ENCODE assay signal across 8 cellular contexts in the genomic region with DNA sequence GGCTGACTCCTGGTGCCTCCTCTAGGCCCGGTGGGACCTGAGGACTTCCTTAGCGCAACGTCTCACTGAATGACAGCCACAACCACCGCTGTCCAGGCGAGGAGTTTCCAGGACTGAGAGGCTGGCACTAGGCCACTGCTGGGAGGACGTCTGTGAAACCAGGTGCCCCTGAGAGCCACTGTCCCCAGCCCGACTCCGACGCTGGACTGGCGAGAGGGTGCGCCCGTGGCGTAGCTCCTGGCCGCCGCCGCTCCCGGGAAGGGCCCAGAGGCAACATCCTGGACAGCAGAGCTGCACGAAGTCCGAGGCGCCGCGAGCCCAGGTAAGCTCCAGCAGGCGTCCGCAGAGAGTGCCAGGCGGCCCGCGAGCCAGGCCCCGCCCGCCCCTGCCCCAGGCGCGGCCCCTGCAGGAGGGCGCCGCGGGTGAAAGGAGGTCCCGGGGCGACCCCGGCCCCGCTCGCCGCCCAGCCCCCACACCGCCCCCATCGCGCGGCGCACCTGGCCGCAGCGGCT. TPM values are rescaled to one million over a fixed set of nuclear protein-coding genes. Genes with fewer than 3 reads are reported as not detected.
DNase-seq lines count a peak whose midpoint lies in the region; ATAC-seq and TF ChIP-seq lines count a peak whose summit lies in the region.

No MANE protein-coding gene starts in this region.

- peaks cover 1% of the 10 kb centered on the region for H3K36me3 ChIP-seq in kidney epithelial cell (ENCODE audit: control insufficient read depth, insufficient read depth, low read length)

- peak overlapping the region; percentile 90 to 95 for H3K4me3 Mint-ChIP-seq in CD14-positive monocyte
- peak overlapping the region; percentile 85 for H3K4me3 Mint-ChIP-seq in central memory CD8-positive, alpha-beta T cell

- intact Hi-C loops in CD14-positive monocyte (cut with micrococcal nuclease): loop anchor here (1.0 to 5.0 kb wide), 5 partner anchors 12 to 171 kb away; a partner anchor contains a TSS

- TF ChIP-seq CTCF in CD14-positive monocyte (IDR thresholded peaks at IDR 0.05): no peak
- no peak for TF ChIP-seq CTCF in kidney epithelial cell (IDR thresholded peaks at IDR 0.05; ENCODE audit: insufficient read depth, low read length, poor library complexity, severe bottlenecking)

- H3K36me3 Mint-ChIP-seq in CD14-positive monocyte: peaks cover 9 to 34% of the 10 kb centered on the region in 2 donors
- peaks cover 9% of the 10 kb centered on the region for H3K36me3 Mint-ChIP-seq in central memory CD8-positive, alpha-beta T cell (ENCODE audit: insufficient read depth)

- H3K9me3 Mint-ChIP-seq in CD14-positive monocyte: peaks cover 0 to 3% (median 0%) of the 10 kb centered on the region in 7 donors
- no peaks in the 10 kb centered on the region for H3K9me3 Mint-ChIP-seq in central memory CD8-positive, alpha-beta T cell

- ATAC-seq in GM19397 (IDR thresholded peaks at IDR 0.05; ENCODE audit: unreplicated experiment): peak; percentile 30
- peak; percentile 12 for ATAC-seq in HG03565 (IDR thresholded peaks at IDR 0.05; ENCODE audit: unreplicated experiment)
- ATAC-seq in SK-N-SH treated with all-trans-retinoic acid at 6 μM for 48 hours: peak; percentile 42
- no peak for ATAC-seq in central memory CD8-positive, alpha-beta T cell (replicated peaks; ENCODE audit: extremely low read depth, poor library complexity, severe bottlenecking)
- ATAC-seq in GM21825 (IDR thresholded peaks at IDR 0.05; ENCODE audit: unreplicated experiment): no peak

- peaks cover 1 to 7% (median 5%) of the 10 kb centered on the region in 3 donors for H3K27me3 Mint-ChIP-seq in CD14-positive monocyte (ENCODE audit: low read depth in 3 of 3)
- no peaks in the 10 kb centered on the region for H3K27me3 Mint-ChIP-seq in central memory CD8-positive, alpha-beta T cell

- H3K4me3 ChIP-seq in kidney epithelial cell (ENCODE audit: low read depth, low read length): peak overlapping the region; percentile 95

- DNase-seq in CD14-positive monocyte (ENCODE audit: low spot score) (no peak), kidney epithelial cell (ENCODE audit: low read depth) (no peak)
- DNase-seq in central memory CD8-positive, alpha-beta T cell (ENCODE audit: low spot score in 2 of 2): no peak
- peak; percentile 37 for DNase-seq in stimulated activated CD4-positive, alpha-beta T cell treated with anti-CD3 and anti-CD28 coated beads, Interleukin-15, amount 100 ng/mL, for 24 hours

- H3K27ac Mint-ChIP-seq in CD14-positive monocyte: peak overlapping the region; percentile 66 to 95 (median 87)
- peak overlapping the region; percentile 59 for H3K27ac Mint-ChIP-seq in central memory CD8-positive, alpha-beta T cell (ENCODE audit: low read depth)

- H3K4me1 Mint-ChIP-seq in CD14-positive monocyte: peaks cover 55% of the 10 kb centered on the region
- peaks cover 45% of the 10 kb centered on the region for H3K4me1 Mint-ChIP-seq in central memory CD8-positive, alpha-beta T cell

- H3K27me3 ChIP-seq in kidney epithelial cell (ENCODE audit: control insufficient read depth, insufficient read depth, low read length): no peaks in the 10 kb centered on the region

TF ChIP-seq in SK-N-SH treated with all-trans-retinoic acid at 6 μM for 48 hours, 23 proteins besides CTCF, POLR2A, EP300 and RAD21 (continues in another document):
- TF ChIP-seq ISL1 (CRISPR knock-in tag; IDR thresholded peaks at IDR 0.05) (no peak), PPARA (CRISPR knock-in tag; IDR thresholded peaks at IDR 0.05; ENCODE audit: borderline replicate concordance) (no peak), BACH2 (CRISPR knock-in tag; IDR thresholded peaks at IDR 0.05; ENCODE audit: borderline replicate concordance) (no peak), CSDC2 (CRISPR knock-in tag; IDR thresholded peaks at IDR 0.05) (no peak), ESRRG (CRISPR knock-in tag; IDR thresholded peaks at IDR 0.05) (no peak), GLIS3 (CRISPR knock-in tag; IDR thresholded peaks at IDR 0.05) (no peak), ARNTL (CRISPR knock-in tag; IDR thresholded peaks at IDR 0.05; ENCODE audit: borderline replicate concordance, low read depth) (no peak), ZC3H10 (CRISPR knock-in tag; IDR thresholded peaks at IDR 0.05) (no peak), RARB (CRISPR knock-in tag; IDR thresholded peaks at IDR 0.05) (no peak), ZFP3 (CRISPR knock-in tag; IDR thresholded peaks at IDR 0.05) (no peak), ZFP30 (CRISPR knock-in tag; IDR thresholded peaks at IDR 0.05) (no peak), SNAI2 (CRISPR knock-in tag; IDR thresholded peaks at IDR 0.05) (no peak), ZNF8 (CRISPR knock-in tag; IDR thresholded peaks at IDR 0.05) (no peak)
- TF ChIP-seq, protein P1, sequence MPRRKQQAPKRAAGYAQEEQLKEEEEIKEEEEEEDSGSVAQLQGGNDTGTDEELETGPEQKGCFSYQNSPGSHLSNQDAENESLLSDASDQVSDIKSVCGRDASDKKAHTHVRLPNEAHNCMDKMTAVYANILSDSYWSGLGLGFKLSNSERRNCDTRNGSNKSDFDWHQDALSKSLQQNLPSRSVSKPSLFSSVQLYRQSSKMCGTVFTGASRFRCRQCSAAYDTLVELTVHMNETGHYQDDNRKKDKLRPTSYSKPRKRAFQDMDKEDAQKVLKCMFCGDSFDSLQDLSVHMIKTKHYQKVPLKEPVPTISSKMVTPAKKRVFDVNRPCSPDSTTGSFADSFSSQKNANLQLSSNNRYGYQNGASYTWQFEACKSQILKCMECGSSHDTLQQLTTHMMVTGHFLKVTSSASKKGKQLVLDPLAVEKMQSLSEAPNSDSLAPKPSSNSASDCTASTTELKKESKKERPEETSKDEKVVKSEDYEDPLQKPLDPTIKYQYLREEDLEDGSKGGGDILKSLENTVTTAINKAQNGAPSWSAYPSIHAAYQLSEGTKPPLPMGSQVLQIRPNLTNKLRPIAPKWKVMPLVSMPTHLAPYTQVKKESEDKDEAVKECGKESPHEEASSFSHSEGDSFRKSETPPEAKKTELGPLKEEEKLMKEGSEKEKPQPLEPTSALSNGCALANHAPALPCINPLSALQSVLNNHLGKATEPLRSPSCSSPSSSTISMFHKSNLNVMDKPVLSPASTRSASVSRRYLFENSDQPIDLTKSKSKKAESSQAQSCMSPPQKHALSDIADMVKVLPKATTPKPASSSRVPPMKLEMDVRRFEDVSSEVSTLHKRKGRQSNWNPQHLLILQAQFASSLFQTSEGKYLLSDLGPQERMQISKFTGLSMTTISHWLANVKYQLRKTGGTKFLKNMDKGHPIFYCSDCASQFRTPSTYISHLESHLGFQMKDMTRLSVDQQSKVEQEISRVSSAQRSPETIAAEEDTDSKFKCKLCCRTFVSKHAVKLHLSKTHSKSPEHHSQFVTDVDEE (CRISPR knock-in tag; IDR thresholded peaks at IDR 0.05): no peak
- TF ChIP-seq, protein P2, sequence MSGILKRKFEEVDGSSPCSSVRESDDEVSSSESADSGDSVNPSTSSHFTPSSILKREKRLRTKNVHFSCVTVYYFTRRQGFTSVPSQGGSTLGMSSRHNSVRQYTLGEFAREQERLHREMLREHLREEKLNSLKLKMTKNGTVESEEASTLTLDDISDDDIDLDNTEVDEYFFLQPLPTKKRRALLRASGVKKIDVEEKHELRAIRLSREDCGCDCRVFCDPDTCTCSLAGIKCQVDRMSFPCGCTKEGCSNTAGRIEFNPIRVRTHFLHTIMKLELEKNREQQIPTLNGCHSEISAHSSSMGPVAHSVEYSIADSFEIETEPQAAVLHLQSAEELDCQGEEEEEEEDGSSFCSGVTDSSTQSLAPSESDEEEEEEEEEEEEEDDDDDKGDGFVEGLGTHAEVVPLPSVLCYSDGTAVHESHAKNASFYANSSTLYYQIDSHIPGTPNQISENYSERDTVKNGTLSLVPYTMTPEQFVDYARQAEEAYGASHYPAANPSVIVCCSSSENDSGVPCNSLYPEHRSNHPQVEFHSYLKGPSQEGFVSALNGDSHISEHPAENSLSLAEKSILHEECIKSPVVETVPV (CRISPR knock-in tag; IDR thresholded peaks at IDR 0.05): no peak
- TF ChIP-seq, protein P3, sequence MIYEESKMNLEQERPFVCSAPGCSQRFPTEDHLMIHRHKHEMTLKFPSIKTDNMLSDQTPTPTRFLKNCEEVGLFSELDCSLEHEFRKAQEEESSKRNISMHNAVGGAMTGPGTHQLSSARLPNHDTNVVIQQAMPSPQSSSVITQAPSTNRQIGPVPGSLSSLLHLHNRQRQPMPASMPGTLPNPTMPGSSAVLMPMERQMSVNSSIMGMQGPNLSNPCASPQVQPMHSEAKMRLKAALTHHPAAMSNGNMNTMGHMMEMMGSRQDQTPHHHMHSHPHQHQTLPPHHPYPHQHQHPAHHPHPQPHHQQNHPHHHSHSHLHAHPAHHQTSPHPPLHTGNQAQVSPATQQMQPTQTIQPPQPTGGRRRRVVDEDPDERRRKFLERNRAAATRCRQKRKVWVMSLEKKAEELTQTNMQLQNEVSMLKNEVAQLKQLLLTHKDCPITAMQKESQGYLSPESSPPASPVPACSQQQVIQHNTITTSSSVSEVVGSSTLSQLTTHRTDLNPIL (CRISPR knock-in tag; IDR thresholded peaks at IDR 0.05; ENCODE audit: low read depth): no peak
- TF ChIP-seq, protein P4, sequence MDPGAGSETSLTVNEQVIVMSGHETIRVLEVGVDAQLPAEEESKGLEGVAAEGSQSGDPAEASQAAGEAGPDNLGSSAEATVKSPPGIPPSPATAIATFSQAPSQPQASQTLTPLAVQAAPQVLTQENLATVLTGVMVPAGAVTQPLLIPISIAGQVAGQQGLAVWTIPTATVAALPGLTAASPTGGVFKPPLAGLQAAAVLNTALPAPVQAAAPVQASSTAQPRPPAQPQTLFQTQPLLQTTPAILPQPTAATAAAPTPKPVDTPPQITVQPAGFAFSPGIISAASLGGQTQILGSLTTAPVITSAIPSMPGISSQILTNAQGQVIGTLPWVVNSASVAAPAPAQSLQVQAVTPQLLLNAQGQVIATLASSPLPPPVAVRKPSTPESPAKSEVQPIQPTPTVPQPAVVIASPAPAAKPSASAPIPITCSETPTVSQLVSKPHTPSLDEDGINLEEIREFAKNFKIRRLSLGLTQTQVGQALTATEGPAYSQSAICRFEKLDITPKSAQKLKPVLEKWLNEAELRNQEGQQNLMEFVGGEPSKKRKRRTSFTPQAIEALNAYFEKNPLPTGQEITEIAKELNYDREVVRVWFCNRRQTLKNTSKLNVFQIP (CRISPR knock-in tag; IDR thresholded peaks at IDR 0.05; ENCODE audit: borderline replicate concordance, low read depth): no peak

RNA-seq across cellular contexts. Expression of a gene that starts 0.5 kb away (rescaled TPM):
- 10 to 100 TPM; 28.9 to 37.0 TPM for polyA plus RNA-seq in CD14-positive monocyte
- total RNA-seq in kidney epithelial cell: 71.2 and 85.0 TPM in 2 replicates

RNA-seq across cellular contexts. Expression of a gene that starts 9.4 kb away (rescaled TPM):
- not detected for polyA plus RNA-seq in CD14-positive monocyte
- not detected in 2 replicates for total RNA-seq in kidney epithelial cell

RNA-seq across cellular contexts. Expression of a gene that starts 22.8 kb away (rescaled TPM):
- 1 to 10 TPM; 4.0 to 5.5 TPM for polyA plus RNA-seq in CD14-positive monocyte
- 19.0 and 20.4 TPM in 2 replicates for total RNA-seq in kidney epithelial cell

RNA-seq across cellular contexts. Expression of a gene that starts 28.4 kb away (rescaled TPM):
- not detected for polyA plus RNA-seq in CD14-positive monocyte
- not detected in 2 replicates for total RNA-seq in kidney epithelial cell

RNA-seq across cellular contexts. Expression of a gene that starts 56.8 kb away (rescaled TPM):
- polyA plus RNA-seq in CD14-positive monocyte: 10 to 100 TPM; 35.1 to 37.4 TPM
- 82.7 and 98.8 TPM in 2 replicates for total RNA-seq in kidney epithelial cell

Comparison
In these comparisons a context has a peak if more than half of its experiments do, and no peak if none do; other contexts are left out.
1. ATAC-seq: peak in GM19397 (single experiment), HG03565 (single experiment) and SK-N-SH treated with all-trans-retinoic acid at 6 μM for 48 hours (single experiment); none in central memory CD8-positive, alpha-beta T cell (single experiment) and GM21825 (single experiment).